Comparison of ENCODE assay signal across 23 cellular contexts in the genomic region with DNA sequence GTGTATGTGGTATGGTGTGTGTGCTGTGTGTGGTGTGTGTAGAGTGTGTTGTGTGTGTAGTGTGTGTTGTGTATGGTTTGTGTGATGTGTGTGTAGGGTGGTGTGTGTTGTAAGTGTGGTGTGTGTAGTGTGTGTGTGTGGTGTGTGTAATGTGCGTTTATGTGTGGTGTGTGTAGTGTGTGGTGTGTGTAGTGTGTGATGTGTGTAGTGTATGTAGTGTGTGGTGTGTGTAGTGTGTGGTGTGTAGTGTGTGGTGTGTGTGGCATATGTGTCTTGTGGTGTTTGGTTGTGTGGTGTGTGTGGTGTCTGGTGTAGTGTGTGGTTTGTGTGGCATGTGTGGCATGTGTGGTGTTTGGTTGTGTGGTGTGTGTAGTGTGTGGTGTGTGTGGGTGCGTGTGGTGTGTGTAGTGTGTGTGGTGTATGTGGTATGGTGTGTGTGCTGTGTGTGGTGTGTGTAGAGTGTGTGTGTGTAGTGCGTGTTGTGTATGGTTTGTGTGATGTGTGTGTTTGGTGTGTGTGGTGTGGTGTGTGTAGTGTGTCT. TPM values are rescaled to one million over a fixed set of nuclear protein-coding genes. Genes with fewer than 3 reads are reported as not detected.
A peak's percentile ranks its signal among the peaks of the same experiment; 100 is the strongest.
DNase-seq lines count a peak whose midpoint lies in the region; ATAC-seq, FAIRE-seq and TF ChIP-seq lines count a peak whose summit lies in the region.
"Had no signal": no experiment of that assay in that cellular context is flagged by ENCODE, and none has a peak within 500 bp of the region (broad histone marks: within the 10 kb centered on the region; RNA-seq: fewer than 3 reads in every experiment).

No MANE protein-coding gene starts in this region.

- H3K18ac ChIP-seq in H1 (ENCODE audit: extremely low read depth, low read length) (no peak overlapping the region), neuronal stem cell (ENCODE audit: low read length) (no peak overlapping the region)

- H3K27ac ChIP-seq in H1 (ENCODE audit: low read depth, low read length) (no peak overlapping the region), neuronal stem cell (replicated peaks; ENCODE audit: low read length) (no peak overlapping the region)
- H3K27ac ChIP-seq: body of pancreas, epithelial cell of prostate had no signal

- H2BK20ac ChIP-seq in H1 (ENCODE audit: low read length), result peak overlapping the region; percentile 76; the same call in 1 of the 2 replicates

- H3K9me3 ChIP-seq in H1 (ENCODE audit: insufficient read depth in 2 of 2, low read depth in 1 of 2, low read length in 1 of 2) (no peaks in the 10 kb centered on the region), neuronal stem cell (replicated peaks in 1 of 2; ENCODE audit: control insufficient read depth in 2 of 2, insufficient read depth in 1 of 2, low read depth in 1 of 2, low read length in 2 of 2) (peaks cover 0 to 18% of the 10 kb centered on the region in 2 donors), T-helper 17 cell (ENCODE audit: control insufficient read depth, low read length, poor library complexity, severe bottlenecking) (no peaks in the 10 kb centered on the region)
- H3K9me3 ChIP-seq: body of pancreas had no signal

- H4K91ac ChIP-seq in H1 (replicated peaks; ENCODE audit: insufficient read length, low read length) (peak overlapping the region; percentile 95), neuronal stem cell (ENCODE audit: low read depth, low read length, poor library complexity) (no peak overlapping the region)

- no peaks in the 10 kb centered on the region for H3K9me3 Mint-ChIP-seq in activated naive CD8-positive, alpha-beta T cell (ENCODE audit: low read depth)
- H3K9me3 Mint-ChIP-seq in activated naive CD8-positive, alpha-beta T cell treated with anti-CD3 and anti-CD28 coated beads for 36 hours, result peaks cover 13% of the 10 kb centered on the region
- H3K9me3 Mint-ChIP-seq in WTC11 (peaks cover 16% of the 10 kb centered on the region), progenitor cell of endocrine pancreas (ENCODE audit: low read depth) (peaks cover 3% of the 10 kb centered on the region)
- H3K9me3 Mint-ChIP-seq: CD4-positive, alpha-beta T cell had no signal

- H3K36me3 Mint-ChIP-seq in activated naive CD8-positive, alpha-beta T cell, result peaks cover 5% of the 10 kb centered on the region
- H3K36me3 Mint-ChIP-seq in activated naive CD8-positive, alpha-beta T cell treated with anti-CD3 and anti-CD28 coated beads for 36 hours, result peaks cover 16% of the 10 kb centered on the region
- H3K36me3 Mint-ChIP-seq in WTC11, result peaks cover 4% of the 10 kb centered on the region; the same call in 1 of the 2 replicates
- peaks cover 12% of the 10 kb centered on the region for H3K36me3 Mint-ChIP-seq in T-helper 17 cell (ENCODE audit: low read depth)
- no peaks in the 10 kb centered on the region for H3K36me3 Mint-ChIP-seq in progenitor cell of endocrine pancreas (ENCODE audit: insufficient read depth)

- ATAC-seq in WTC11 (no peak), T-helper 17 cell (no peak)
- ATAC-seq: body of pancreas, left cardiac atrium, sciatic nerve had no signal

- H4K5ac ChIP-seq in H1 (ENCODE audit: insufficient read length, low read depth, low read length), result peak overlapping the region; percentile 63

- H2AFZ ChIP-seq in H1 (ENCODE audit: low read length) (no peak overlapping the region), neuronal stem cell (ENCODE audit: low read length) (no peak overlapping the region)

- H2BK5ac ChIP-seq in H1 (ENCODE audit: low read depth, low read length), result peak overlapping the region; percentile 3; the same call in 1 of the 2 replicates
- H2BK5ac ChIP-seq in neuronal stem cell (ENCODE audit: low read length), result no peak overlapping the region

- H3K27me3 ChIP-seq in H1 (replicated peaks in 1 of 4; ENCODE audit: control insufficient read depth in 3 of 4, extremely low read depth in 1 of 4, insufficient read depth in 3 of 4, low read length in 3 of 4), result peaks cover 0 to 16% (median 0%) of the 10 kb centered on the region in 4 experiments; a peak in 3 of 7 replicates
- peaks cover 0 to 29% (median 19%) of the 10 kb centered on the region in 3 experiments for H3K27me3 ChIP-seq in neuronal stem cell (ENCODE audit: control insufficient read depth in 3 of 3, insufficient read depth in 3 of 3, low read depth in 1 of 3, low read length in 3 of 3)

- peaks cover 0 to 20% of the 10 kb centered on the region in 2 experiments for H4K20me1 ChIP-seq in H1 (replicated peaks in 1 of 2; ENCODE audit: control insufficient read depth in 1 of 2, insufficient read depth in 2 of 2, low read length in 2 of 2)

- H3K4ac ChIP-seq in H1 (replicated peaks; ENCODE audit: insufficient read length, low read depth, low read length) (peak overlapping the region; percentile 44), neuronal stem cell (ENCODE audit: low read length) (no peak overlapping the region)

- TF ChIP-seq RAD21 in H1 (IDR thresholded peaks at IDR 0.05 in 1 of 2, conservative IDR thresholded peaks at IDR 0.05 in 1 of 2; ENCODE audit: low read depth in 2 of 2, low read length in 2 of 2), result no peak

- H4K8ac ChIP-seq in H1 (ENCODE audit: extremely low read depth, insufficient read depth, low read length), result no peak overlapping the region
- H4K8ac ChIP-seq in neuronal stem cell (ENCODE audit: low read depth, low read length), result peak overlapping the region; percentile 84

- H3K56ac ChIP-seq in H1 (replicated peaks; ENCODE audit: insufficient read length, low read depth, low read length), result peak overlapping the region; percentile 100

- peaks cover 29% of the 10 kb centered on the region for H3K23me2 ChIP-seq in H1 (ENCODE audit: low read depth, low read length)

- no peak for DNase-seq in activated naive CD8-positive, alpha-beta T cell treated with anti-CD3 and anti-CD28 coated beads for 36 hours
- DNase-seq in WTC11 (ENCODE audit: low spot score) (no peak), H1 (ENCODE audit: low read depth in 1 of 2, low spot score in 2 of 2) (no peak), neuronal stem cell (ENCODE audit: low spot score) (no peak), T-helper 17 cell (no peak), progenitor cell of endocrine pancreas (ENCODE audit: low spot score, unreplicated experiment) (no peak)
- DNase-seq in stimulated activated naive CD4-positive, alpha-beta T cell treated with Interleukin-2 at 50 U/mL for 16 hours (lab: John Stamatoyannopoulos, UW), result no peak
- DNase-seq: body of pancreas; CD4-positive, alpha-beta T cell; cortex of kidney; DMS79 treated with DMSO at 0.1 percent for 48 hours; foreskin melanocyte; left cardiac atrium; MM.1S; NCI-H1694 treated with DMSO at 0.1 percent for 48 hours; NCI-H226 had no signal

- H3K36me3 ChIP-seq in H1 (ENCODE audit: control insufficient read depth in 2 of 4, insufficient read depth in 4 of 4, low read length in 3 of 4) (no peaks in the 10 kb centered on the region; a peak in 2 of 8 replicates), neuronal stem cell (replicated peaks in 1 of 2; ENCODE audit: control insufficient read depth in 2 of 2, insufficient read depth in 2 of 2, low read length in 2 of 2) (peaks cover 0 to 8% of the 10 kb centered on the region in 2 donors)

- H3K4me1 ChIP-seq in H1 (replicated peaks in 1 of 4; ENCODE audit: control insufficient read depth in 3 of 4, insufficient read depth in 4 of 4, low read length in 3 of 4), result peaks cover 0 to 11% (median 3%) of the 10 kb centered on the region in 4 experiments; a peak in 5 of 7 replicates
- H3K4me1 ChIP-seq in neuronal stem cell (ENCODE audit: control insufficient read depth in 2 of 2, insufficient read depth in 1 of 2, low read depth in 1 of 2, low read length in 2 of 2), result peaks cover 0 to 17% of the 10 kb centered on the region in 2 donors

- H3K27ac Mint-ChIP-seq in activated naive CD8-positive, alpha-beta T cell, result peak overlapping the region; percentile 55
- H3K27ac Mint-ChIP-seq in activated naive CD8-positive, alpha-beta T cell treated with anti-CD3 and anti-CD28 coated beads for 36 hours, result no peak overlapping the region
- no peak overlapping the region for H3K27ac Mint-ChIP-seq in WTC11
- no peak overlapping the region for H3K27ac Mint-ChIP-seq in T-helper 17 cell
- H3K27ac Mint-ChIP-seq in progenitor cell of endocrine pancreas, result no peak overlapping the region
- H3K27ac Mint-ChIP-seq: CD4-positive, alpha-beta T cell had no signal

- H3K79me1 ChIP-seq in H1 (ENCODE audit: low read depth, low read length), result peaks cover 4% of the 10 kb centered on the region; the same call in 1 of the 2 replicates
- peaks cover 15% of the 10 kb centered on the region for H3K79me1 ChIP-seq in neuronal stem cell (ENCODE audit: low read depth, low read length)

- peaks cover 11% of the 10 kb centered on the region for H3K27me3 Mint-ChIP-seq in activated naive CD8-positive, alpha-beta T cell
- peaks cover 32% of the 10 kb centered on the region for H3K27me3 Mint-ChIP-seq in activated naive CD8-positive, alpha-beta T cell treated with anti-CD3 and anti-CD28 coated beads for 36 hours
- H3K27me3 Mint-ChIP-seq in WTC11 (ENCODE audit: low read depth) (peaks cover 6% of the 10 kb centered on the region), T-helper 17 cell (peaks cover 22% of the 10 kb centered on the region), progenitor cell of endocrine pancreas (peaks cover 34% of the 10 kb centered on the region)

- H3K9ac ChIP-seq in H1 (replicated peaks in 1 of 4; ENCODE audit: extremely low read depth in 1 of 4, low read depth in 3 of 4, low read length in 3 of 4), result peak overlapping the region in 1 of 4 experiments; percentile 44; a peak in 1 of 7 replicates
- H3K9ac ChIP-seq in neuronal stem cell (ENCODE audit: low read depth, low read length, poor library complexity), result peak overlapping the region; percentile 87

- H3K4me2 ChIP-seq in H1 (ENCODE audit: insufficient read depth in 1 of 2, low read depth in 2 of 2, low read length in 2 of 2), result peak overlapping the region in 1 of 2 experiments; percentile 42; a peak in 1 of 4 replicates
- no peak overlapping the region for H3K4me2 ChIP-seq in neuronal stem cell (ENCODE audit: insufficient read depth, low read length, poor library complexity, severe bottlenecking)

- WGBS in H1 (ENCODE audit: extremely low coverage in 1 of 2, insufficient coverage in 1 of 2, insufficient read length in 1 of 2, insufficient replicate concordance in 2 of 2, low coverage in 1 of 2, low lambda C conversion rate in 2 of 2, missing lambda C conversion rate in 1 of 2), 2 experiments, result 84 to 90% methylated on average over 2 to 3 of the region's 3 CpGs
- WGBS in neuronal stem cell (ENCODE audit: extremely low coverage in 2 of 2, insufficient read length in 2 of 2, insufficient replicate concordance in 1 of 2), 2 donors, result 100% methylated on average over 1 to 3 of the region's 3 CpGs

- H2BK15ac ChIP-seq in H1 (ENCODE audit: low read length), result peak overlapping the region; percentile 63
- H2BK15ac ChIP-seq in neuronal stem cell (ENCODE audit: low read length), result no peak overlapping the region

- H3K14ac ChIP-seq in H1 (ENCODE audit: insufficient read length) (peak overlapping the region; percentile 81), neuronal stem cell (ENCODE audit: low read length) (peak overlapping the region; percentile 42)

- no peak for TF ChIP-seq EP300 in H1 (IDR thresholded peaks at IDR 0.05; ENCODE audit: borderline replicate concordance in 1 of 2, low read depth in 2 of 2, low read length in 2 of 2)

- peak overlapping the region; percentile 35 for H3K4me3 Mint-ChIP-seq in activated naive CD8-positive, alpha-beta T cell
- no peak overlapping the region for H3K4me3 Mint-ChIP-seq in activated naive CD8-positive, alpha-beta T cell treated with anti-CD3 and anti-CD28 coated beads for 36 hours
- no peak overlapping the region for H3K4me3 Mint-ChIP-seq in WTC11
- no peak overlapping the region for H3K4me3 Mint-ChIP-seq in T-helper 17 cell
- H3K4me3 Mint-ChIP-seq in progenitor cell of endocrine pancreas (ENCODE audit: low read depth), result no peak overlapping the region
- H3K4me3 Mint-ChIP-seq: CD4-positive, alpha-beta T cell had no signal

- peak; percentile 82 for FAIRE-seq in H1 (lab: Jason Lieb, UNC)

- peak overlapping the region; percentile 93 for H2AK5ac ChIP-seq in H1 (ENCODE audit: low read depth, low read length)
- H2AK5ac ChIP-seq in neuronal stem cell (ENCODE audit: low read depth, low read length), result no peak overlapping the region

- H3K23ac ChIP-seq in H1 (ENCODE audit: insufficient read length) (peak overlapping the region; percentile 57), neuronal stem cell (ENCODE audit: low read depth, low read length, poor library complexity) (peak overlapping the region; percentile 76)

- TF ChIP-seq CTCF in WTC11 (IDR thresholded peaks at IDR 0.05), result no peak
- TF ChIP-seq CTCF in H1 (IDR thresholded peaks at IDR 0.05; ENCODE audit: control extremely low read depth in 1 of 3, insufficient read depth in 1 of 3, low read depth in 1 of 3, low read length in 3 of 3), result no peak
- TF ChIP-seq CTCF in progenitor cell of endocrine pancreas (IDR thresholded peaks at IDR 0.05; ENCODE audit: unreplicated experiment), result no peak

- no peaks in the 10 kb centered on the region for H3K79me2 ChIP-seq in H1 (ENCODE audit: control insufficient read depth in 1 of 2, insufficient read depth in 2 of 2, low read length in 2 of 2)

- H2BK120ac ChIP-seq in H1 (replicated peaks; ENCODE audit: low read depth, low read length), result no peak overlapping the region
- no peak overlapping the region for H2BK120ac ChIP-seq in neuronal stem cell (ENCODE audit: low read depth, low read length)

- peak overlapping the region; percentile 51; the same call in 1 of the 2 replicates for H2BK12ac ChIP-seq in H1 (ENCODE audit: low read depth, low read length)
- H2BK12ac ChIP-seq in neuronal stem cell (ENCODE audit: low read length), result peak overlapping the region; percentile 50

- POLR2A ChIA-PET in WTC11 (lab: Charles Lee) (no interaction called here), H1 (lab: Charles Lee; ENCODE audit: partially characterized antibody) (no interaction called here)

- no peak for TF ChIP-seq POLR2A in H1 (IDR thresholded peaks at IDR 0.05; ENCODE audit: control extremely low read depth in 1 of 2, low read depth in 2 of 2, low read length in 2 of 2)

- H3K4me3 ChIP-seq in H1 (ENCODE audit: extremely low read depth in 1 of 4, insufficient read depth in 2 of 4, low read depth in 3 of 4, low read length in 4 of 4) (no peak overlapping the region), neuronal stem cell (ENCODE audit: low read length in 2 of 2) (peak overlapping the region in 1 of 2 donors; percentile 73)
- H3K4me3 ChIP-seq: body of pancreas had no signal

- peaks cover 65% of the 10 kb centered on the region for H3K4me1 Mint-ChIP-seq in activated naive CD8-positive, alpha-beta T cell (ENCODE audit: low read depth)
- peaks cover 65% of the 10 kb centered on the region for H3K4me1 Mint-ChIP-seq in activated naive CD8-positive, alpha-beta T cell treated with anti-CD3 and anti-CD28 coated beads for 36 hours
- H3K4me1 Mint-ChIP-seq in WTC11 (peaks cover 11% of the 10 kb centered on the region; the same call in 1 of the 2 replicates), T-helper 17 cell (peaks cover 48% of the 10 kb centered on the region), progenitor cell of endocrine pancreas (ENCODE audit: low read depth) (no peaks in the 10 kb centered on the region)

- CTCF ChIA-PET in WTC11 (lab: Charles Lee) (interaction anchor here (0.9 to 1.2 kb wide), 2 partner anchors 21 to 255 kb away, joined by 3 to 4 read pairs; no protein-coding TSS in a partner anchor), H1 (lab: Charles Lee; ENCODE audit: partially characterized antibody) (interaction anchor here (3.8 kb wide), 1 partner anchor 133 kb away, joined by 23 read pairs; a partner anchor contains a TSS)

RNA-seq across cellular contexts. Expression of a gene that starts 4.0 kb away (rescaled TPM):
- total RNA-seq in activated naive CD8-positive, alpha-beta T cell treated with anti-CD3 and anti-CD28 coated beads for 36 hours, result under 1 TPM in 1 of 2 experiments, not detected in 1; 0.20 TPM
- total RNA-seq in WTC11 (2021), result not detected in 3 replicates
- not detected in 2 replicates for total RNA-seq in H1 (2021; fragmentation: NEBNext Ultra II Directional; extraction: Animal tissue kit (Norgen Biotek cat#: 25700))
- 0.03 TPM in 1 of 2 replicates, not detected in the other for polyA plus RNA-seq in H1 (2011; rRNA removed)
- polyA plus RNA-seq in H1 (2011; cell fraction: cytosol; rRNA removed), result not detected
- not detected for polyA plus RNA-seq in H1 (2011; cell fraction: nucleus; rRNA removed)
- polyA plus RNA-seq in H1 (2012, experiment 1 of 2), result not detected in 4 replicates
- polyA plus RNA-seq in H1 (2012, experiment 2 of 2), result not detected
- polyA plus RNA-seq in H1 (2013, experiment 1 of 2), result not detected
- not detected for polyA plus RNA-seq in H1 (2013, experiment 2 of 2)
- not detected in 2 replicates for polyA minus RNA-seq in H1 (2011; rRNA and poly(A)+ RNA removed)
- not detected for polyA minus RNA-seq in H1 (2011; cell fraction: cytosol; rRNA and poly(A)+ RNA removed)
- not detected for polyA minus RNA-seq in H1 (2011; cell fraction: nucleus; rRNA and poly(A)+ RNA removed)
- not detected for polyA plus RNA-seq in neuronal stem cell (2013, experiment 1 of 2)
- not detected for polyA plus RNA-seq in neuronal stem cell (2013, experiment 2 of 2)
- under 1 TPM in 1 of 2 donors, not detected in 1; 0.12 TPM for total RNA-seq in T-helper 17 cell
- total RNA-seq in progenitor cell of endocrine pancreas, result not detected in 2 replicates
- total RNA-seq: body of pancreas, osteoblast, RPMI7951, sciatic nerve, urinary bladder had no signal

RNA-seq across cellular contexts. Expression of a gene that starts 6.8 kb away (rescaled TPM):
- 10 to 100 TPM; 24.3 TPM for total RNA-seq in activated naive CD8-positive, alpha-beta T cell treated with anti-CD3 and anti-CD28 coated beads for 36 hours
- total RNA-seq in WTC11 (2021), result 0.25 to 0.52 TPM (median 0.30 TPM) in 3 replicates
- total RNA-seq in H1 (2021; fragmentation: NEBNext Ultra II Directional; extraction: Animal tissue kit (Norgen Biotek cat#: 25700)), result 0.48 and 0.73 TPM in 2 replicates
- polyA plus RNA-seq in H1 (2011; rRNA removed), result 1.1 and 1.5 TPM in 2 replicates
- 1.1 TPM for polyA plus RNA-seq in H1 (2011; cell fraction: cytosol; rRNA removed)
- polyA plus RNA-seq in H1 (2011; cell fraction: nucleus; rRNA removed), result 1.8 TPM
- polyA plus RNA-seq in H1 (2012, experiment 1 of 2), result 0.37 to 0.80 TPM (median 0.56 TPM) in 4 replicates
- polyA plus RNA-seq in H1 (2012, experiment 2 of 2), result 0.41 TPM
- polyA plus RNA-seq in H1 (2013, experiment 1 of 2), result 1.5 TPM
- 1.5 TPM for polyA plus RNA-seq in H1 (2013, experiment 2 of 2)
- polyA minus RNA-seq in H1 (2011; rRNA and poly(A)+ RNA removed), result 0.22 and 0.24 TPM in 2 replicates
- 2.5 TPM for polyA minus RNA-seq in H1 (2011; cell fraction: cytosol; rRNA and poly(A)+ RNA removed)
- polyA minus RNA-seq in H1 (2011; cell fraction: nucleus; rRNA and poly(A)+ RNA removed), result 0.30 TPM
- not detected for polyA plus RNA-seq in neuronal stem cell (2013, experiment 1 of 2)
- polyA plus RNA-seq in neuronal stem cell (2013, experiment 2 of 2), result not detected
- 10 to 100 TPM in 1 of 2 donors, 1 to 10 TPM in 1; 8.1 to 10.4 TPM for total RNA-seq in T-helper 17 cell
- total RNA-seq in progenitor cell of endocrine pancreas, result not detected in 2 replicates
- total RNA-seq: osteoblast, RPMI7951, urinary bladder had no signal

RNA-seq across cellular contexts. Expression of a gene that starts 56.5 kb away (rescaled TPM):
- total RNA-seq in activated naive CD8-positive, alpha-beta T cell treated with anti-CD3 and anti-CD28 coated beads for 36 hours, result under 1 TPM; 0.08 to 0.40 TPM
- total RNA-seq in WTC11 (2021) (2.2 to 4.1 TPM (median 3.0 TPM) in 3 replicates), T-helper 17 cell (1 to 10 TPM; 4.1 to 9.4 TPM), progenitor cell of endocrine pancreas (1.3 and 1.4 TPM in 2 replicates)
- total RNA-seq in H1 (2021; fragmentation: NEBNext Ultra II Directional; extraction: Animal tissue kit (Norgen Biotek cat#: 25700)), result 0.50 and 0.82 TPM in 2 replicates
- 0.32 and 0.89 TPM in 2 replicates for polyA plus RNA-seq in H1 (2011; rRNA removed)
- 0.45 TPM for polyA plus RNA-seq in H1 (2011; cell fraction: cytosol; rRNA removed)
- 2.0 TPM for polyA plus RNA-seq in H1 (2011; cell fraction: nucleus; rRNA removed)
- polyA plus RNA-seq in H1 (2012, experiment 1 of 2), result 0.23 to 0.82 TPM (median 0.62 TPM) in 3 of 4 replicates, not detected in the other
- polyA plus RNA-seq in H1 (2012, experiment 2 of 2), result 0.28 TPM
- 0.39 TPM for polyA plus RNA-seq in H1 (2013, experiment 1 of 2)
- polyA plus RNA-seq in H1 (2013, experiment 2 of 2), result 0.07 TPM
- polyA minus RNA-seq in H1 (2011; rRNA and poly(A)+ RNA removed), result not detected in 2 replicates
- polyA minus RNA-seq in H1 (2011; cell fraction: cytosol; rRNA and poly(A)+ RNA removed), result not detected
- 0.50 TPM for polyA minus RNA-seq in H1 (2011; cell fraction: nucleus; rRNA and poly(A)+ RNA removed)
- polyA plus RNA-seq in neuronal stem cell (2013, experiment 1 of 2), result 0.45 TPM
- 0.37 TPM for polyA plus RNA-seq in neuronal stem cell (2013, experiment 2 of 2)
- total RNA-seq: activated CD8-positive, alpha-beta memory T cell treated with anti-CD3 and anti-CD28 coated beads for 36 hours; body of pancreas; osteoblast; RPMI7951; sciatic nerve had no signal
